ENCODE assay signal across 11 cellular contexts in genomic region chr5:15009420-15009819, GRCh38.
A peak's percentile ranks its signal among the peaks of the same experiment; 100 is the strongest.
DNase-seq lines count a peak whose midpoint lies in the region; ATAC-seq and TF ChIP-seq lines count a peak whose summit lies in the region.
"Had no signal": no experiment of that assay in that cellular context is flagged by ENCODE, and none has a peak within 500 bp of the region (broad histone marks: within the 10 kb centered on the region; RNA-seq: fewer than 3 reads in every experiment).

No MANE protein-coding gene starts in this region.

- H2AFZ ChIP-seq in smooth muscle cell (ENCODE audit: low read depth) = no peak overlapping the region
- H2AFZ ChIP-seq in neural progenitor cell (replicated peaks) = no peak overlapping the region

- TF ChIP-seq CTCF in fibroblast of pulmonary artery (IDR thresholded peaks at IDR 0.05; ENCODE audit: low read length, missing control alignments) = no peak
- TF ChIP-seq CTCF in smooth muscle cell (IDR thresholded peaks at IDR 0.05; ENCODE audit: borderline replicate concordance, insufficient read depth, poor library complexity, severe bottlenecking) = no peak
- TF ChIP-seq CTCF in neural progenitor cell (IDR thresholded peaks at IDR 0.05) = no peak

- no peak overlapping the region for H3K27ac Mint-ChIP-seq in neural progenitor cell

- no peaks in the 10 kb centered on the region for H3K27me3 ChIP-seq in smooth muscle cell (ENCODE audit: low read depth)
- no peaks in the 10 kb centered on the region for H3K27me3 ChIP-seq in neural progenitor cell
- H3K27me3 ChIP-seq: Peyer's patch had no signal

- H3K4me3 Mint-ChIP-seq in neural progenitor cell = no peak overlapping the region

- H3K27me3 Mint-ChIP-seq in neural progenitor cell (ENCODE audit: insufficient read depth, low read depth) = no peaks in the 10 kb centered on the region

- no peaks in the 10 kb centered on the region for H3K36me3 Mint-ChIP-seq in neural progenitor cell

- DNase-seq in DMS 273 (lab: John Stamatoyannopoulos, UW; ENCODE audit: unreplicated experiment) = peak; percentile 63
- DNase-seq in DMS 273 treated with DMSO at 0.1 percent for 48 hours (lab: John Stamatoyannopoulos, UW) = no peak
- DNase-seq in RPMI7951 (ENCODE audit: low read depth) = peak; percentile 89
- DNase-seq in fibroblast of pulmonary artery (ENCODE audit: low read depth) = peak; percentile 87
- DNase-seq in smooth muscle cell (lab: John Stamatoyannopoulos, UW; ENCODE audit: unreplicated experiment) = no peak
- no peak for DNase-seq in nucleus accumbens (lab: John Stamatoyannopoulos, UW)
- no peak for DNase-seq in neural progenitor cell (ENCODE audit: low spot score)
- DNase-seq: 8988T; central memory CD4-positive, alpha-beta T cell had no signal

- H3K9me3 ChIP-seq in smooth muscle cell (replicated peaks; ENCODE audit: low read depth) = no peaks in the 10 kb centered on the region
- H3K9me3 ChIP-seq in neural progenitor cell (ENCODE audit: low read depth) = no peaks in the 10 kb centered on the region
- H3K9me3 ChIP-seq: Peyer's patch had no signal

- H3K36me3 ChIP-seq in smooth muscle cell (ENCODE audit: low read depth) (no peaks in the 10 kb centered on the region), neural progenitor cell (no peaks in the 10 kb centered on the region)
- H3K36me3 ChIP-seq: Peyer's patch had no signal

- H4K20me1 ChIP-seq in smooth muscle cell (ENCODE audit: low read depth) (no peaks in the 10 kb centered on the region), neural progenitor cell (ENCODE audit: low read depth) (no peaks in the 10 kb centered on the region)

- H3K4me1 ChIP-seq in smooth muscle cell (ENCODE audit: low read depth) (peaks cover 18% of the 10 kb centered on the region), neural progenitor cell (no peaks in the 10 kb centered on the region)

- H3F3A ChIP-seq in smooth muscle cell (ENCODE audit: low read depth) (peaks cover 15% of the 10 kb centered on the region), neural progenitor cell (ENCODE audit: low read depth) (no peaks in the 10 kb centered on the region)

- WGBS in smooth muscle cell (ENCODE audit: low lambda C conversion rate) = 42% methylated on average over 3 of the region's 3 CpGs

- peak overlapping the region; percentile 86 for H3K9ac ChIP-seq in smooth muscle cell (ENCODE audit: low read depth)
- H3K9ac ChIP-seq in neural progenitor cell = no peak overlapping the region

- ATAC-seq in GM21825 (IDR thresholded peaks at IDR 0.05; ENCODE audit: unreplicated experiment) = no peak

- H3K4me1 Mint-ChIP-seq in neural progenitor cell = peaks cover 3% of the 10 kb centered on the region

- H3K4me3 ChIP-seq in fibroblast of pulmonary artery (replicated peaks; ENCODE audit: low read depth, low read length) (no peak overlapping the region), smooth muscle cell (no peak overlapping the region), neural progenitor cell (no peak overlapping the region)
- H3K4me3 ChIP-seq: Peyer's patch had no signal

- H3K4me2 ChIP-seq in smooth muscle cell (peak overlapping the region; percentile 67), neural progenitor cell (no peak overlapping the region)

- H3K79me2 ChIP-seq in smooth muscle cell (ENCODE audit: low read depth) = no peaks in the 10 kb centered on the region
- no peaks in the 10 kb centered on the region for H3K79me2 ChIP-seq in neural progenitor cell (ENCODE audit: low read depth)

- no peaks in the 10 kb centered on the region for H3K9me3 Mint-ChIP-seq in neural progenitor cell

- H3K27ac ChIP-seq in smooth muscle cell (ENCODE audit: low read depth) (peak overlapping the region; percentile 98), neural progenitor cell (no peak overlapping the region)

Comparison
In these comparisons a context has a peak if more than half of its experiments do, and no peak if none do; other contexts are left out.
1. DNase-seq: peak in DMS 273 (single experiment), RPMI7951 (single experiment) and fibroblast of pulmonary artery (single experiment); none in DMS 273 treated with DMSO at 0.1 percent for 48 hours (single experiment), smooth muscle cell (single experiment), nucleus accumbens (0 of 56) and neural progenitor cell (single experiment).